ENCODE assay signal across 8 cellular contexts in the genomic region with DNA sequence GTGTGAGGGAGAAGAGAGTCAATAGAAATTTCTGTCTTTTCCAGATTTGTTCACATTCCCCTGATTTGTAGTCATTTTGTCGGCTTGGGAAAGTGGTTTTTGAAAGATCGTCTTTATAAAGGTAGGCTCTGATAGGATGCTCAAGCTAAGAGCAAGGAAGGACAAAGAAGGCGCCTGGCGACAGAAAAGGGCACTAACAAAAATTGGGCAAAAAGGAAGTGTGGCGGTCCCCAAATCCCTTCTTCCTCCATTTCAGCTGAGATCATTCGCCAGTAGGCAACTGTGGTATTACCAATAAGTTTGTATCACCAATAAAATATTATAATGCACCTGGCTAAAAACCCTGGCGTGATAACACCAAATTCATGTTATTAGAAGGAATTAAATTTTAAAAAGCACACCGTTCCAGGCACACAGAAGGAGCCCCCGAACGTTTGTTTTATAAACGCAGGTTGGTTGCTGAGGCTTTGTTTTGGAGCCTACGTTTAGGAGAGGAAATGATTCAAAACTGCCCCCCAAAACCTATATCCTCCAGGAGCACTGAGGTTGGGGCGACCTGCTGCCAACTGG. TPM values are rescaled to one million over a fixed set of nuclear protein-coding genes. Genes with fewer than 3 reads are reported as not detected.
A peak's percentile ranks its signal among the peaks of the same experiment; 100 is the strongest.
DNase-seq lines count a peak whose midpoint lies in the region; ATAC-seq and TF ChIP-seq lines count a peak whose summit lies in the region.

No MANE protein-coding gene starts in this region.

- peak overlapping the region; percentile 71 to 96 (median 88) for H3K27ac Mint-ChIP-seq in CD8-positive, alpha-beta memory T cell

- peak overlapping the region; percentile 61 for H3K4me3 ChIP-seq in CD8-positive, alpha-beta memory T cell (ENCODE audit: low read length)
- peak overlapping the region; percentile 91 for H3K4me3 ChIP-seq in OCI-LY3 (ENCODE audit: low read length)
- H3K4me3 ChIP-seq in epithelial cell of esophagus (ENCODE audit: low read length), result peak overlapping the region; percentile 82
- H3K4me3 ChIP-seq in ovary, result peak overlapping the region; percentile 81

- no peaks in the 10 kb centered on the region for H3K36me3 ChIP-seq in CD8-positive, alpha-beta memory T cell (ENCODE audit: insufficient read depth, low read length)
- H3K36me3 ChIP-seq in OCI-LY3 (replicated peaks; ENCODE audit: low read depth, low read length), result no peaks in the 10 kb centered on the region
- no peaks in the 10 kb centered on the region for H3K36me3 ChIP-seq in ovary

- H3K9me3 ChIP-seq in CD8-positive, alpha-beta memory T cell (ENCODE audit: low read length), result no peaks in the 10 kb centered on the region
- H3K9me3 ChIP-seq in OCI-LY3 (ENCODE audit: insufficient read depth, low read length) (no peaks in the 10 kb centered on the region), ovary (no peaks in the 10 kb centered on the region)

- peaks cover 34 to 56% (median 46%) of the 10 kb centered on the region in 3 donors for H3K4me1 Mint-ChIP-seq in CD8-positive, alpha-beta memory T cell

- TF ChIP-seq EP300 in ovary (IDR thresholded peaks at IDR 0.05), result no peak

- no peak for ATAC-seq in HG02571 (IDR thresholded peaks at IDR 0.05; ENCODE audit: unreplicated experiment)
- ATAC-seq in HG02798 (IDR thresholded peaks at IDR 0.05; ENCODE audit: poor library complexity, unreplicated experiment), result no peak

- H2AFZ ChIP-seq in OCI-LY3 (ENCODE audit: low read depth, low read length), result peak overlapping the region; percentile 22

- H4K20me1 ChIP-seq in OCI-LY3 (ENCODE audit: insufficient read depth, low read length), result no peaks in the 10 kb centered on the region

- peaks cover 36% of the 10 kb centered on the region for H3K4me1 ChIP-seq in CD8-positive, alpha-beta memory T cell (ENCODE audit: insufficient read depth, low read length)
- H3K4me1 ChIP-seq in OCI-LY3 (ENCODE audit: low read length) (peaks cover 18% of the 10 kb centered on the region), ovary (ENCODE audit: insufficient read depth) (peaks cover 5% of the 10 kb centered on the region)

- H3K4me2 ChIP-seq in OCI-LY3 (ENCODE audit: low read length), result peak overlapping the region; percentile 64

- H3K9me3 Mint-ChIP-seq in CD8-positive, alpha-beta memory T cell, result no peaks in the 10 kb centered on the region

- H3K27me3 ChIP-seq in CD8-positive, alpha-beta memory T cell (ENCODE audit: insufficient read depth, low read length, poor library complexity, severe bottlenecking), result no peaks in the 10 kb centered on the region
- no peaks in the 10 kb centered on the region for H3K27me3 ChIP-seq in OCI-LY3 (ENCODE audit: low read depth, low read length)
- H3K27me3 ChIP-seq in ovary, result no peaks in the 10 kb centered on the region

- 40 to 43% (median 42%) methylated on average over 13 of the region's 13 CpGs for WGBS in ovary, 3 donors

- H3K27ac ChIP-seq in CD8-positive, alpha-beta memory T cell (ENCODE audit: low read depth, low read length), result peak overlapping the region; percentile 64
- H3K27ac ChIP-seq in OCI-LY3 (ENCODE audit: low read length) (peak overlapping the region; percentile 91), ovary (peak overlapping the region in 1 of 2 donors; percentile 94)

- peak overlapping the region; percentile 66 for H3K9ac ChIP-seq in OCI-LY3 (ENCODE audit: low read length)

- CTCF ChIA-PET in CD8-positive, alpha-beta memory T cell (lab: Charles Lee), result interaction anchor here (0.7 to 2.7 kb wide), 4 partner anchors 8 to 419 kb away, joined by 3 to 10 read pairs (median 8); no protein-coding TSS in a partner anchor

- no peak for TF ChIP-seq POLR2A in ovary (IDR thresholded peaks at IDR 0.05)

- intact Hi-C loops in ovary (cut with DNase I), result no loop called here

- POLR2A ChIA-PET in CD8-positive, alpha-beta memory T cell (lab: Charles Lee), result interaction anchor here (1.0 to 2.4 kb wide), 9 partner anchors 10 to 494 kb away, joined by 3 to 15 read pairs (median 5); partner anchors contain the start of genes RALB and TMEM177

- no peak for DNase-seq in CD8-positive, alpha-beta memory T cell
- no peak for DNase-seq in epithelial cell of esophagus (ENCODE audit: low read depth)
- DNase-seq in ovary, result no peak
- no peak for DNase-seq in NCI-H446 treated with DMSO at 0.1 percent for 48 hours (lab: John Stamatoyannopoulos, UW)
- no peak for DNase-seq in HK-2 (ENCODE audit: unreplicated experiment)

- H3K4me3 Mint-ChIP-seq in CD8-positive, alpha-beta memory T cell, result peak overlapping the region; percentile 91 to 99 (median 96)

- TF ChIP-seq CTCF in OCI-LY3 (IDR thresholded peaks at IDR 0.05; ENCODE audit: low read depth, low read length), result no peak
- no peak for TF ChIP-seq CTCF in epithelial cell of esophagus (IDR thresholded peaks at IDR 0.05; ENCODE audit: insufficient read depth, low read depth, low read length, missing control alignments)
- no peak for TF ChIP-seq CTCF in ovary (IDR thresholded peaks at IDR 0.05)

- H3K79me2 ChIP-seq in OCI-LY3 (ENCODE audit: low read length), result peaks cover 40% of the 10 kb centered on the region

- H3K36me3 Mint-ChIP-seq in CD8-positive, alpha-beta memory T cell, result peaks cover 0 to 6% (median 0%) of the 10 kb centered on the region in 3 donors

- H3K27me3 Mint-ChIP-seq in CD8-positive, alpha-beta memory T cell, result peaks cover 0 to 1% of the 10 kb centered on the region in 2 donors

RNA-seq across cellular contexts. Expression of gene PTPN4, which starts 0.8 kb away (rescaled TPM):
- 10 to 100 TPM; 29.0 to 34.2 TPM for total RNA-seq in CD8-positive, alpha-beta memory T cell
- polyA plus RNA-seq in CD8-positive, alpha-beta memory T cell, result 161 TPM
- total RNA-seq in ovary, result 10 to 100 TPM; 22.5 to 45.7 (median 36.0) TPM
- polyA plus RNA-seq in ovary, result 10 to 100 TPM in 1 of 2 donors, 1 to 10 TPM in 1; 3.4 to 11.1 TPM
